ENCODE assay signal across 7 cellular contexts in genomic region chr2:70247364-70248144, GRCh38. TPM values are rescaled to one million over a fixed set of nuclear protein-coding genes. Genes with fewer than 3 reads are reported as not detected.
A peak's percentile ranks its signal among the peaks of the same experiment; 100 is the strongest.
DNase-seq lines count a peak whose midpoint lies in the region; ATAC-seq, FAIRE-seq and TF ChIP-seq lines count a peak whose summit lies in the region.

No MANE protein-coding gene starts in this region.

- TF ChIP-seq RAD21 in GM12878 (IDR thresholded peaks at IDR 0.05; ENCODE audit: insufficient read depth, low read depth, low read length): no peak

- H3K27ac ChIP-seq in GM12878 (ENCODE audit: control insufficient read depth, insufficient read depth): peak overlapping the region; percentile 96
- peak overlapping the region; percentile 96 to 99 (median 97) for H3K27ac ChIP-seq in thyroid gland

- FAIRE-seq in GM12878 (lab: Jason Lieb, UNC): peak; percentile 84

- intact Hi-C loops in GM12878 (cut with micrococcal nuclease; ENCODE audit: unreplicated experiment) (loop anchor here (2.0 to 5.0 kb wide), 5 partner anchors 45 to 335 kb away; partner anchors contain the start of genes C2orf42, PCBP1 and SNRPG), lower leg skin (cut with DNase I; ENCODE audit: low total_unique reads) (no loop called here), thyroid gland (cut with DNase I) (no loop called here)

- BruUV-seq in GM12878 (replicated peaks; lab: Mats Ljungman, UMichigan): no TSS peak

- no peak for TF ChIP-seq CTCF in NB4 (IDR thresholded peaks at IDR 0.05; ENCODE audit: low read depth, low read length)
- TF ChIP-seq CTCF in GM12878 (IDR thresholded peaks at IDR 0.05 in 2 of 3, conservative IDR thresholded peaks at IDR 0.05 in 1 of 3; ENCODE audit: control insufficient read depth in 2 of 3, extremely low read depth in 1 of 3, insufficient read depth in 1 of 3, low read depth in 3 of 3, low read length in 3 of 3): no peak
- no peak for TF ChIP-seq CTCF in lower leg skin (IDR thresholded peaks at IDR 0.05)
- no peak for TF ChIP-seq CTCF in thyroid gland (IDR thresholded peaks at IDR 0.05)

- WGBS in GM12878 (ENCODE audit: insufficient coverage, insufficient replicate concordance, low lambda C conversion rate, missing lambda C conversion rate): 2% methylated on average over 18 of the region's 18 CpGs
- WGBS in lower leg skin, 2 donors: 0 to 1% methylated on average over 18 of the region's 18 CpGs
- WGBS in thyroid gland, 2 donors: 1% methylated on average over 18 of the region's 18 CpGs

- in situ Hi-C loops in GM12878 (cut with MboI): no loop called here

- peaks cover 58% of the 10 kb centered on the region for H3K79me2 ChIP-seq in GM12878 (ENCODE audit: control insufficient read depth, insufficient read depth, low read length)

- H4K20me1 ChIP-seq in GM12878 (ENCODE audit: control insufficient read depth, insufficient read depth): no peaks in the 10 kb centered on the region; the same call in 1 of the 2 replicates

- no peaks in the 10 kb centered on the region for H3K4me1 ChIP-seq in GM12878 (ENCODE audit: control insufficient read depth, insufficient read depth, low read length)
- H3K4me1 ChIP-seq in thyroid gland: peaks cover 17 to 36% of the 10 kb centered on the region in 2 donors

- peak overlapping the region; percentile 93 for H2AFZ ChIP-seq in GM12878 (ENCODE audit: control insufficient read depth, low read depth, low read length)

- no peak for TF ChIP-seq EP300 in GM12878 (IDR thresholded peaks at IDR 0.05; ENCODE audit: borderline replicate concordance in 1 of 2, control insufficient read depth in 1 of 2, low read depth in 2 of 2, low read length in 2 of 2)

- H3K4me3 ChIP-seq in GM08714 (ENCODE audit: low read length): peak overlapping the region; percentile 93
- peak overlapping the region; percentile 96 for H3K4me3 ChIP-seq in NB4 (ENCODE audit: low read depth, low read length)
- H3K4me3 ChIP-seq in GM12878: peak overlapping the region; percentile 97
- H3K4me3 ChIP-seq in lower leg skin (ENCODE audit: low read depth, poor library complexity, severe bottlenecking): peak overlapping the region; percentile 90
- peak overlapping the region; percentile 68 to 84 (median 75) for H3K4me3 ChIP-seq in thyroid gland (replicated peaks in 1 of 3)

- H3K9ac ChIP-seq in GM12878 (ENCODE audit: control insufficient read depth, insufficient read depth, low read length): peak overlapping the region; percentile 96

- ATAC-seq in GM12878: no peak

- RAD21 ChIA-PET in GM12878 (lab: Charles Lee; ENCODE audit: unreplicated experiment): interaction anchor here (0.9 to 1.6 kb wide), 9 partner anchors 10 to 335 kb away, joined by 3 to 11 read pairs (median 5); partner anchors contain the start of genes C2orf42, MXD1, PCYOX1 and SNRPG

- peaks cover 0 to 7% of the 10 kb centered on the region in 2 experiments; a peak in 2 of 4 replicates for H3K36me3 ChIP-seq in GM12878 (ENCODE audit: control insufficient read depth in 2 of 2, insufficient read depth in 2 of 2, low read length in 1 of 2)
- H3K36me3 ChIP-seq in thyroid gland: no peaks in the 10 kb centered on the region

- SMC1A ChIA-PET in GM12878 (lab: Charles Lee; ENCODE audit: uncharacterized antibody, unreplicated experiment): interaction anchor here (0.7 to 2.9 kb wide), 15 partner anchors 10 to 346 kb away, joined by 3 to 9 read pairs (median 3); partner anchors contain the start of genes C2orf42 and SNRPG

- POLR2A ChIA-PET in GM12878 (lab: Charles Lee): interaction anchor here (0.6 to 2.5 kb wide), 10 partner anchors 10 to 154 kb away, joined by 3 to 9 read pairs (median 4); partner anchors contain the start of genes C2orf42, PCYOX1 and SNRPG

- CTCF ChIA-PET in GM12878 (lab: Yijun Ruan, JAX): interaction anchor here (0.6 to 4.4 kb wide), 8 partner anchors 10 to 308 kb away, joined by 3 to 21 read pairs (median 3); partner anchors contain the start of genes FAM136A and SNRPG

- H3K9me3 ChIP-seq in GM12878 (replicated peaks; ENCODE audit: control insufficient read depth, insufficient read depth, low read length) (no peaks in the 10 kb centered on the region), thyroid gland (no peaks in the 10 kb centered on the region)

- peak overlapping the region; percentile 65 for H3K4me2 ChIP-seq in GM12878 (ENCODE audit: control insufficient read depth, insufficient read depth)

- peak; percentile 28 for DNase-seq in NB4 (ENCODE audit: low read depth)
- no peak for DNase-seq in GM12878 (ENCODE audit: low read depth, low spot score)
- no peak for DNase-seq in lower leg skin (ENCODE audit: low spot score in 2 of 2)
- no peak for DNase-seq in thyroid gland
- DNase-seq in activated CD4-positive, CD25-positive, alpha-beta regulatory T cell treated with anti-CD3 and anti-CD28 coated beads, Interleukin-2, amount 50 U/mL, for 72 hours: no peak
- no peak for DNase-seq in COLO829 (ENCODE audit: low spot score)

- H3K27me3 ChIP-seq in GM12878 (replicated peaks in 1 of 2; ENCODE audit: control insufficient read depth in 2 of 2, insufficient read depth in 2 of 2, low read length in 1 of 2): no peaks in the 10 kb centered on the region
- no peaks in the 10 kb centered on the region for H3K27me3 ChIP-seq in thyroid gland

- TF ChIP-seq POLR2A in NB4 (IDR thresholded peaks at IDR 0.05; ENCODE audit: extremely low read depth, insufficient read length): no peak
- no peak for TF ChIP-seq POLR2A in GM12878 (IDR thresholded peaks at IDR 0.05; ENCODE audit: low read depth, low read length)
- TF ChIP-seq POLR2A in lower leg skin (IDR thresholded peaks at IDR 0.05): no peak
- TF ChIP-seq POLR2A in thyroid gland (IDR thresholded peaks at IDR 0.05): no peak

RNA-seq across cellular contexts. Expression of gene TIA1, which starts 0.9 kb away (rescaled TPM):
- total RNA-seq in GM12878 (2013; cell fraction: nucleolus; rRNA removed): 465 and 468 TPM in 2 replicates
- 60.8 and 84.2 TPM in 2 replicates for total RNA-seq in GM12878 (2014; rRNA removed)
- 68.4 and 69.2 TPM in 2 replicates for total RNA-seq in GM12878 (2014; rRNA removed; fragmentation: Illumina TruSeq; extraction: Trizol)
- total RNA-seq in GM12878 (2021): 81.0 and 87.4 TPM in 2 replicates
- polyA plus RNA-seq in GM12878 (2011; ENCODE audit: low read depth): 27.2 TPM
- 155 and 223 TPM in 2 replicates for polyA plus RNA-seq in GM12878 (2011; rRNA removed)
- 45.7 and 66.1 TPM in 2 replicates for polyA plus RNA-seq in GM12878 (2011; cell fraction: cytosol; rRNA removed)
- polyA plus RNA-seq in GM12878 (2011; cell fraction: nucleus; rRNA removed): 284 and 429 TPM in 2 replicates
- 30.2 and 57.7 TPM in 2 replicates for polyA plus RNA-seq in GM12878 (2012)
- 65.7 and 69.7 TPM in 2 replicates for polyA plus RNA-seq in GM12878 (2014; fragmentation: Illumina TruSeq; extraction: Trizol)
- 10 to 100 TPM; 21.5 to 23.2 TPM for polyA plus RNA-seq in GM12878 (2014; fragmentation: Nextera tagmentation; extraction: Ambion mirVana)
- 87.5 and 100.0 TPM in 2 replicates for polyA plus RNA-seq in GM12878 (2014; rRNA removed)
- polyA plus RNA-seq in GM12878 (2016; fragmentation: Nextera tagmentation; extraction: Ambion mirVana): 10 to 100 TPM; 62.6 to 73.6 TPM
- 74.7 and 164 TPM in 2 replicates for polyA minus RNA-seq in GM12878 (2011; rRNA and poly(A)+ RNA removed)
- polyA minus RNA-seq in GM12878 (2011; cell fraction: cytosol; rRNA and poly(A)+ RNA removed): 48.0 and 53.4 TPM in 2 replicates
- 105 and 117 TPM in 2 replicates for polyA minus RNA-seq in GM12878 (2011; cell fraction: nucleus; rRNA and poly(A)+ RNA removed)
- total RNA-seq in lower leg skin: 10 to 100 TPM; 37.9 to 52.7 (median 40.4) TPM
- total RNA-seq in thyroid gland: 100 to 1,000 TPM; 111 to 229 (median 156) TPM

RNA-seq across cellular contexts. Expression of gene PCYOX1, which starts 10.4 kb away (rescaled TPM):
- 13.1 and 14.4 TPM in 2 replicates for total RNA-seq in GM12878 (2013; cell fraction: nucleolus; rRNA removed)
- 4.1 and 4.4 TPM in 2 replicates for total RNA-seq in GM12878 (2014; rRNA removed)
- total RNA-seq in GM12878 (2014; rRNA removed; fragmentation: Illumina TruSeq; extraction: Trizol): 3.5 and 3.7 TPM in 2 replicates
- 5.6 and 5.9 TPM in 2 replicates for total RNA-seq in GM12878 (2021)
- 2.8 TPM for polyA plus RNA-seq in GM12878 (2011; ENCODE audit: low read depth)
- 5.1 and 5.5 TPM in 2 replicates for polyA plus RNA-seq in GM12878 (2011; rRNA removed)
- 1.7 and 2.9 TPM in 2 replicates for polyA plus RNA-seq in GM12878 (2011; cell fraction: cytosol; rRNA removed)
- 0.78 and 0.90 TPM in 2 replicates for polyA plus RNA-seq in GM12878 (2011; cell fraction: nucleus; rRNA removed)
- 3.8 and 5.6 TPM in 2 replicates for polyA plus RNA-seq in GM12878 (2012)
- 5.3 TPM in 2 replicates for polyA plus RNA-seq in GM12878 (2014; fragmentation: Illumina TruSeq; extraction: Trizol)
- 1 to 10 TPM; 1.8 to 2.0 TPM for polyA plus RNA-seq in GM12878 (2014; fragmentation: Nextera tagmentation; extraction: Ambion mirVana)
- 2.8 and 3.1 TPM in 2 replicates for polyA plus RNA-seq in GM12878 (2014; rRNA removed)
- 1 to 10 TPM; 5.7 to 5.9 TPM for polyA plus RNA-seq in GM12878 (2016; fragmentation: Nextera tagmentation; extraction: Ambion mirVana)
- 2.3 and 6.7 TPM in 2 replicates for polyA minus RNA-seq in GM12878 (2011; rRNA and poly(A)+ RNA removed)
- polyA minus RNA-seq in GM12878 (2011; cell fraction: cytosol; rRNA and poly(A)+ RNA removed): 1.5 and 4.3 TPM in 2 replicates
- polyA minus RNA-seq in GM12878 (2011; cell fraction: nucleus; rRNA and poly(A)+ RNA removed): 0.36 and 1.2 TPM in 2 replicates
- 10 to 100 TPM; 37.6 to 65.4 (median 47.6) TPM for total RNA-seq in lower leg skin
- 10 to 100 TPM; 84.2 to 99.4 (median 93.6) TPM for total RNA-seq in thyroid gland

RNA-seq across cellular contexts. Expression of gene SNRPG, which starts 46.0 kb away (rescaled TPM):
- total RNA-seq in GM12878 (2013; cell fraction: nucleolus; rRNA removed): 37.3 and 39.5 TPM in 2 replicates
- 260 and 377 TPM in 2 replicates for total RNA-seq in GM12878 (2014; rRNA removed)
- 341 and 344 TPM in 2 replicates for total RNA-seq in GM12878 (2014; rRNA removed; fragmentation: Illumina TruSeq; extraction: Trizol)
- 292 and 308 TPM in 2 replicates for total RNA-seq in GM12878 (2021)
- 69.6 TPM for polyA plus RNA-seq in GM12878 (2011; ENCODE audit: low read depth)
- 340 and 642 TPM in 2 replicates for polyA plus RNA-seq in GM12878 (2011; rRNA removed)
- polyA plus RNA-seq in GM12878 (2011; cell fraction: cytosol; rRNA removed): 130 and 161 TPM in 2 replicates
- polyA plus RNA-seq in GM12878 (2011; cell fraction: nucleus; rRNA removed): 169 and 276 TPM in 2 replicates
- 212 and 265 TPM in 2 replicates for polyA plus RNA-seq in GM12878 (2012)
- polyA plus RNA-seq in GM12878 (2014; fragmentation: Illumina TruSeq; extraction: Trizol): 419 and 429 TPM in 2 replicates
- 1,000 to 10,000 TPM; 1,365 to 1,464 TPM for polyA plus RNA-seq in GM12878 (2014; fragmentation: Nextera tagmentation; extraction: Ambion mirVana)
- 572 and 773 TPM in 2 replicates for polyA plus RNA-seq in GM12878 (2014; rRNA removed)
- polyA plus RNA-seq in GM12878 (2016; fragmentation: Nextera tagmentation; extraction: Ambion mirVana): 1,000 to 10,000 TPM; 1,122 to 1,145 TPM
- polyA minus RNA-seq in GM12878 (2011; rRNA and poly(A)+ RNA removed): 49.1 and 54.1 TPM in 2 replicates
- polyA minus RNA-seq in GM12878 (2011; cell fraction: cytosol; rRNA and poly(A)+ RNA removed): 13.0 and 21.6 TPM in 2 replicates
- polyA minus RNA-seq in GM12878 (2011; cell fraction: nucleus; rRNA and poly(A)+ RNA removed): 12.0 and 21.0 TPM in 2 replicates
- 10 to 100 TPM; 37.7 to 60.4 (median 45.3) TPM for total RNA-seq in lower leg skin
- 100 to 1,000 TPM in 2 of 4 donors, 10 to 100 TPM in 2; 35.9 to 160 (median 120) TPM for total RNA-seq in thyroid gland

RNA-seq across cellular contexts. Expression of gene FAM136A, which starts 54.3 kb away (rescaled TPM):
- total RNA-seq in GM12878 (2013; cell fraction: nucleolus; rRNA removed): 35.4 and 39.1 TPM in 2 replicates
- total RNA-seq in GM12878 (2014; rRNA removed): 69.3 and 80.0 TPM in 2 replicates
- total RNA-seq in GM12878 (2014; rRNA removed; fragmentation: Illumina TruSeq; extraction: Trizol): 82.2 and 91.8 TPM in 2 replicates
- 75.9 and 81.8 TPM in 2 replicates for total RNA-seq in GM12878 (2021)
- polyA plus RNA-seq in GM12878 (2011; ENCODE audit: low read depth): 43.5 TPM
- 89.7 and 108 TPM in 2 replicates for polyA plus RNA-seq in GM12878 (2011; rRNA removed)
- 51.1 and 61.6 TPM in 2 replicates for polyA plus RNA-seq in GM12878 (2011; cell fraction: cytosol; rRNA removed)
- polyA plus RNA-seq in GM12878 (2011; cell fraction: nucleus; rRNA removed): 54.0 and 72.2 TPM in 2 replicates
- 52.2 and 55.8 TPM in 2 replicates for polyA plus RNA-seq in GM12878 (2012)
- 109 and 125 TPM in 2 replicates for polyA plus RNA-seq in GM12878 (2014; fragmentation: Illumina TruSeq; extraction: Trizol)
- 100 to 1,000 TPM; 128 to 134 TPM for polyA plus RNA-seq in GM12878 (2014; fragmentation: Nextera tagmentation; extraction: Ambion mirVana)
- polyA plus RNA-seq in GM12878 (2014; rRNA removed): 93.7 and 106 TPM in 2 replicates
- polyA plus RNA-seq in GM12878 (2016; fragmentation: Nextera tagmentation; extraction: Ambion mirVana): 100 to 1,000 TPM; 164 to 173 TPM
- 27.0 and 29.6 TPM in 2 replicates for polyA minus RNA-seq in GM12878 (2011; rRNA and poly(A)+ RNA removed)
- polyA minus RNA-seq in GM12878 (2011; cell fraction: cytosol; rRNA and poly(A)+ RNA removed): 17.5 and 18.0 TPM in 2 replicates
- polyA minus RNA-seq in GM12878 (2011; cell fraction: nucleus; rRNA and poly(A)+ RNA removed): 12.1 and 16.2 TPM in 2 replicates
- 10 to 100 TPM; 20.1 to 22.4 (median 21.3) TPM for total RNA-seq in lower leg skin
- 10 to 100 TPM; 20.5 to 47.3 (median 39.4) TPM for total RNA-seq in thyroid gland

RNA-seq across cellular contexts. Expression of gene C2orf42, which starts 56.7 kb away (rescaled TPM):
- total RNA-seq in GM12878 (2013; cell fraction: nucleolus; rRNA removed): 31.6 and 43.1 TPM in 2 replicates
- total RNA-seq in GM12878 (2014; rRNA removed) (14.2 and 16.9 TPM in 2 replicates), GM12878 (2014; rRNA removed; fragmentation: Illumina TruSeq; extraction: Trizol) (11.4 and 12.0 TPM in 2 replicates), GM12878 (2021) (13.0 and 16.6 TPM in 2 replicates), lower leg skin (10 to 100 TPM in 3 of 4 donors, 1 to 10 TPM in 1; 2.3 to 18.2 (median 11.8) TPM), thyroid gland (10 to 100 TPM in 3 of 4 donors, 1 to 10 TPM in 1; 9.8 to 26.5 (median 18.0) TPM)
- polyA plus RNA-seq in GM12878 (2011; ENCODE audit: low read depth): 4.0 TPM
- polyA plus RNA-seq in GM12878 (2011; rRNA removed) (10.0 and 11.1 TPM in 2 replicates), GM12878 (2014; fragmentation: Illumina TruSeq; extraction: Trizol) (11.6 and 13.4 TPM in 2 replicates), GM12878 (2014; fragmentation: Nextera tagmentation; extraction: Ambion mirVana) (1 to 10 TPM; 5.5 to 7.3 TPM), GM12878 (2014; rRNA removed) (10.3 and 13.2 TPM in 2 replicates), GM12878 (2016; fragmentation: Nextera tagmentation; extraction: Ambion mirVana) (10 to 100 TPM; 17.3 to 19.8 TPM)
- 8.8 and 10.2 TPM in 2 replicates for polyA plus RNA-seq in GM12878 (2011; cell fraction: cytosol; rRNA removed)
- 17.4 and 18.8 TPM in 2 replicates for polyA plus RNA-seq in GM12878 (2011; cell fraction: nucleus; rRNA removed)
- 6.2 and 9.2 TPM in 2 replicates for polyA plus RNA-seq in GM12878 (2012)
- polyA minus RNA-seq in GM12878 (2011; rRNA and poly(A)+ RNA removed): 53.6 and 54.5 TPM in 2 replicates
- 12.6 and 16.2 TPM in 2 replicates for polyA minus RNA-seq in GM12878 (2011; cell fraction: cytosol; rRNA and poly(A)+ RNA removed)
- 22.2 and 31.8 TPM in 2 replicates for polyA minus RNA-seq in GM12878 (2011; cell fraction: nucleus; rRNA and poly(A)+ RNA removed)
